In genomic region chr20:35768731-35769664, GRCh38 we compare ENCODE assay signal across 1 cellular context.
TF ChIP-seq lines count a peak whose summit lies in the region.

No MANE protein-coding gene starts in this region.

TF ChIP-seq in HepG2, 621 proteins besides CTCF, POLR2A, EP300 and RAD21 (continued from another document and continues in another):
- no peak for TF ChIP-seq UBTF (CRISPR knock-in tag; IDR thresholded peaks at IDR 0.05)
- no peak for TF ChIP-seq CCAR2 (optimal IDR thresholded peaks at IDR 0.05; ENCODE audit: low read depth, low read length)
- no peak for TF ChIP-seq ZNF639 (CRISPR knock-in tag; conservative IDR thresholded peaks at IDR 0.05)
- peak; percentile 38; the same call in 1 of the 2 replicates for TF ChIP-seq FOXA3 (CRISPR knock-in tag; IDR thresholded peaks at IDR 0.05)
- no peak for TF ChIP-seq ZNF7 (CRISPR knock-in tag; IDR thresholded peaks at IDR 0.05)
- no peak for TF ChIP-seq PHB2 (IDR thresholded peaks at IDR 0.05; ENCODE audit: partially characterized antibody)
- TF ChIP-seq HCFC1 (IDR thresholded peaks at IDR 0.05; ENCODE audit: low read depth, low read length) = no peak
- TF ChIP-seq MTERF4 (CRISPR knock-in tag; IDR thresholded peaks at IDR 0.05) = no peak
- TF ChIP-seq ZNF333 (CRISPR knock-in tag; IDR thresholded peaks at IDR 0.05; ENCODE audit: borderline replicate concordance) = no peak
- TF ChIP-seq CHCHD3 (CRISPR knock-in tag; IDR thresholded peaks at IDR 0.05) = no peak
- no peak for TF ChIP-seq AGO2 (optimal IDR thresholded peaks at IDR 0.05; ENCODE audit: low read depth, low read length)
- no peak for TF ChIP-seq ZBTB46 (CRISPR knock-in tag; IDR thresholded peaks at IDR 0.05; ENCODE audit: borderline replicate concordance)
- TF ChIP-seq GZF1 (CRISPR knock-in tag; IDR thresholded peaks at IDR 0.05) = no peak
- TF ChIP-seq THYN1 (CRISPR knock-in tag; IDR thresholded peaks at IDR 0.05; ENCODE audit: borderline replicate concordance, low read depth) = no peak
- TF ChIP-seq ATF1 (CRISPR knock-in tag; IDR thresholded peaks at IDR 0.05) = no peak
- no peak for TF ChIP-seq ZBTB7A (CRISPR knock-in tag; IDR thresholded peaks at IDR 0.05)
- TF ChIP-seq PTBP1 (IDR thresholded peaks at IDR 0.05; ENCODE audit: low read depth, low read length, poor library complexity, severe bottlenecking) = no peak
- no peak for TF ChIP-seq FOXK2 (IDR thresholded peaks at IDR 0.05)
- no peak for TF ChIP-seq ZNF318 (CRISPR knock-in tag; IDR thresholded peaks at IDR 0.05)
- no peak for TF ChIP-seq DPF2 (CRISPR knock-in tag; IDR thresholded peaks at IDR 0.05; ENCODE audit: borderline replicate concordance, low read depth)
- TF ChIP-seq ELF1 (CRISPR knock-in tag; IDR thresholded peaks at IDR 0.05) = peak; percentile 25; the same call in 1 of the 2 replicates
- TF ChIP-seq ZNF674 (CRISPR knock-in tag; IDR thresholded peaks at IDR 0.05; ENCODE audit: low read depth) = no peak
- no peak for TF ChIP-seq KLF6 (CRISPR knock-in tag; IDR thresholded peaks at IDR 0.05)
- 0 out of 2 replicates have a peak, but pooled peaks have one; percentile 29 for TF ChIP-seq HMG20B (CRISPR knock-in tag; conservative IDR thresholded peaks at IDR 0.05)
- no peak for TF ChIP-seq ZNF777 (CRISPR knock-in tag; IDR thresholded peaks at IDR 0.05)
- no peak; the same call in 1 of the 2 replicates for TF ChIP-seq ZNF766 (CRISPR knock-in tag; IDR thresholded peaks at IDR 0.05; ENCODE audit: borderline replicate concordance)
- TF ChIP-seq HNRNPL (IDR thresholded peaks at IDR 0.05; ENCODE audit: low read depth, low read length) = no peak
- TF ChIP-seq ZFP36L2 (CRISPR knock-in tag; IDR thresholded peaks at IDR 0.05) = no peak
- no peak for TF ChIP-seq ZNF790 (CRISPR knock-in tag; IDR thresholded peaks at IDR 0.05; ENCODE audit: borderline replicate concordance)
- TF ChIP-seq DMTF1 (CRISPR knock-in tag; IDR thresholded peaks at IDR 0.05) = no peak
- TF ChIP-seq RERE (CRISPR knock-in tag; IDR thresholded peaks at IDR 0.05; ENCODE audit: low read depth) = no peak
- TF ChIP-seq TRIM24 (CRISPR knock-in tag; IDR thresholded peaks at IDR 0.05) = no peak
- TF ChIP-seq TRIM22 (IDR thresholded peaks at IDR 0.05) = no peak
- TF ChIP-seq NCOA2 (CRISPR knock-in tag; IDR thresholded peaks at IDR 0.05) = peak; percentile 29; the same call in 1 of the 2 replicates
- TF ChIP-seq MTF2 (CRISPR knock-in tag; IDR thresholded peaks at IDR 0.05; ENCODE audit: borderline replicate concordance) = no peak
- TF ChIP-seq RFX5 (IDR thresholded peaks at IDR 0.05; ENCODE audit: low read depth, low read length) = no peak
